ENCODE assay signal across 9 cellular contexts in the genomic region with DNA sequence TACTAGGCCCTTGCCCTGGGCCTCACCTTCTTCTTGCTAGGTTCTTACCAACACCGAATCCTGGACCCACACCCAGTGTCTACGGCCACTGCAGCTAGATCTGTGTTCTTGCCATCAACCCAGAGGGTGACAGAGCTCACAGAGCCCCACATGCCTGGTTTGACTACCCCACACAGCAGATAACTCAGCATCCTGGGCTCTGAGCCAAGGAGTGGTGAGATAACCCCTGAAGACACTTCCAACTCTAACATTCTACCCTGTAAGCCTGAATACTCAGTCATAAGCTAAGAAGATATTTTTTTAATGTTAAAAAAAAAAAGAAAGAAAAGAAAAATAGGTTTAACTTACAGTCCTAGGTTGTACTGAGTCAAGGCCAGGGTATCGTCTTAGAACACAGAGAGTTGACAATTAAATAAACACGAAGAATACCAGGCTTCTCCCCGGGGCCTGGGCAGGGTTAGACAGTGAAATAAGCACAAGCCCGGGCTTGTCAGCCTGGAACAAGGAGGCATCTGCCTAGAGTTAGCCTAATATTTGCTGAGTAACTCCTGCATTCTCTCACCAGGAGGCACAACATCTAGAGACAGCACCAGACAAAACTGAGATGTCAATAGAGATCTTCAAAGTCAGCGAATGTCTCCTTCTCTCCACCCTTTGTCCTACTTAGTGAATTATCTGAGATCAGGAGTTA.
DNase-seq lines count a peak whose midpoint lies in the region; ATAC-seq and TF ChIP-seq lines count a peak whose summit lies in the region.
"Had no signal": no experiment of that assay in that cellular context is flagged by ENCODE, and none has a peak within 500 bp of the region (broad histone marks: within the 10 kb centered on the region; RNA-seq: fewer than 3 reads in every experiment).

No MANE protein-coding gene starts in this region.

- DNase-seq in HPDE6-E6E7 (ENCODE audit: extremely low spot score) (peak; percentile 37), SJSA1 (ENCODE audit: low read depth in 1 of 2, low spot score in 2 of 2) (peak; percentile 42 to 47), fibroblast of villous mesenchyme (ENCODE audit: low read depth) (peak; percentile 53), HEK293T (ENCODE audit: extremely low spot score) (no peak), tibial nerve (ENCODE audit: low spot score in 2 of 2) (no peak)
- no peak for DNase-seq in effector memory CD4-positive, alpha-beta T cell
- DNase-seq: stimulated activated naive CD4-positive, alpha-beta T cell treated with Interleukin-2 at 50 U/mL for 16 hours had no signal

- H3K27ac ChIP-seq in C4-2B (peak overlapping the region; percentile 67), SJSA1 (peak overlapping the region; percentile 34), tibial nerve (no peak overlapping the region)
- H3K27ac ChIP-seq in effector memory CD4-positive, alpha-beta T cell (ENCODE audit: insufficient read depth, low read length, poor library complexity, severe bottlenecking): no peak overlapping the region

- POLR2A ChIA-PET in HEK293T (lab: Yijun Ruan, JAX): no interaction called here

- 77 to 80% methylated on average over 7 of the region's 7 CpGs for whole genome bisulfite sequencing in tibial nerve, 2 donors

- TF ChIP-seq POLR2A in GM18505 (IDR thresholded peaks at IDR 0.05; ENCODE audit: borderline replicate concordance, extremely low read depth, insufficient read depth, insufficient read length) (no peak), tibial nerve (IDR thresholded peaks at IDR 0.05) (no peak)

- TF ChIP-seq CTCF in C4-2B (conservative IDR thresholded peaks at IDR 0.05) (peak; percentile 74), fibroblast of villous mesenchyme (IDR thresholded peaks at IDR 0.05; ENCODE audit: insufficient read depth, low read depth, low read length) (no peak), tibial nerve (IDR thresholded peaks at IDR 0.05) (no peak)

- no peaks in the 10 kb centered on the region for H3K36me3 ChIP-seq in SJSA1
- no peaks in the 10 kb centered on the region for H3K36me3 ChIP-seq in tibial nerve
- no peaks in the 10 kb centered on the region for H3K36me3 ChIP-seq in effector memory CD4-positive, alpha-beta T cell (ENCODE audit: control insufficient read depth, insufficient read depth, low read length)

- ATAC-seq in GM18505 (IDR thresholded peaks at IDR 0.05; ENCODE audit: unreplicated experiment): no peak

- H3K27me3 ChIP-seq in SJSA1 (replicated peaks) (no peaks in the 10 kb centered on the region), tibial nerve (no peaks in the 10 kb centered on the region)
- H3K27me3 ChIP-seq in effector memory CD4-positive, alpha-beta T cell (replicated peaks; ENCODE audit: control insufficient read depth, insufficient read depth, low read length, poor library complexity, severe bottlenecking): no peaks in the 10 kb centered on the region

- H3K9me3 ChIP-seq in SJSA1 (replicated peaks) (no peaks in the 10 kb centered on the region), tibial nerve (no peaks in the 10 kb centered on the region)
- H3K9me3 ChIP-seq in effector memory CD4-positive, alpha-beta T cell (ENCODE audit: control insufficient read depth, low read length): no peaks in the 10 kb centered on the region

- peaks cover 14% of the 10 kb centered on the region for H3K4me1 ChIP-seq in SJSA1 (replicated peaks)
- H3K4me1 ChIP-seq in tibial nerve: no peaks in the 10 kb centered on the region
- H3K4me1 ChIP-seq in effector memory CD4-positive, alpha-beta T cell (ENCODE audit: control insufficient read depth, insufficient read depth, low read length, poor library complexity, severe bottlenecking): no peaks in the 10 kb centered on the region

- H3K4me3 ChIP-seq in SJSA1 (no peak overlapping the region), fibroblast of villous mesenchyme (ENCODE audit: low read depth, low read length) (no peak overlapping the region), tibial nerve (no peak overlapping the region)
- no peak overlapping the region for H3K4me3 ChIP-seq in effector memory CD4-positive, alpha-beta T cell (ENCODE audit: insufficient read depth, low read depth, low read length, poor library complexity, severe bottlenecking)

- no peak for TF ChIP-seq EP300 in tibial nerve (IDR thresholded peaks at IDR 0.05)

- CTCF ChIA-PET in HEK293T (lab: Yijun Ruan, JAX): no interaction called here

TF ChIP-seq in HEK293T, 16 proteins besides CTCF, POLR2A, EP300 and RAD21:
- no peak for TF ChIP-seq FOXM1 (IDR thresholded peaks at IDR 0.05; ENCODE audit: borderline replicate concordance)
- TF ChIP-seq SP1 (IDR thresholded peaks at IDR 0.05): no peak
- no peak for TF ChIP-seq LEF1 (IDR thresholded peaks at IDR 0.05; ENCODE audit: borderline replicate concordance)
- TF ChIP-seq FOXA1 (IDR thresholded peaks at IDR 0.05): no peak
- TF ChIP-seq FOXK2 (IDR thresholded peaks at IDR 0.05): no peak
- TF ChIP-seq ELF4 (IDR thresholded peaks at IDR 0.05): no peak
- no peak for TF ChIP-seq BHLHE40 (IDR thresholded peaks at IDR 0.05; ENCODE audit: borderline replicate concordance)
- TF ChIP-seq L3MBTL2 (conservative IDR thresholded peaks at IDR 0.05): no peak
- TF ChIP-seq ZNF384 (IDR thresholded peaks at IDR 0.05): no peak
- TF ChIP-seq TARDBP (IDR thresholded peaks at IDR 0.05): no peak
- TF ChIP-seq HDGF (IDR thresholded peaks at IDR 0.05; ENCODE audit: borderline replicate concordance): no peak
- TF ChIP-seq NFRKB (IDR thresholded peaks at IDR 0.05): no peak
- TF ChIP-seq CTBP1 (IDR thresholded peaks at IDR 0.05; ENCODE audit: borderline replicate concordance): no peak
- no peak for TF ChIP-seq ARNT (IDR thresholded peaks at IDR 0.05)

Comparison
In these comparisons a context has a peak if more than half of its experiments do, and no peak if none do; other contexts are left out.
1. H3K27ac ChIP-seq: peak in C4-2B (single experiment) and SJSA1 (single experiment); none in tibial nerve (0 of 4) and effector memory CD4-positive, alpha-beta T cell (single experiment).
2. DNase-seq: peak in HPDE6-E6E7 (single experiment), SJSA1 (2 of 2) and fibroblast of villous mesenchyme (single experiment); none in HEK293T (single experiment), tibial nerve (0 of 2) and effector memory CD4-positive, alpha-beta T cell (0 of 3).